Comparison of ENCODE assay signal across 15 cellular contexts in the genomic region with DNA sequence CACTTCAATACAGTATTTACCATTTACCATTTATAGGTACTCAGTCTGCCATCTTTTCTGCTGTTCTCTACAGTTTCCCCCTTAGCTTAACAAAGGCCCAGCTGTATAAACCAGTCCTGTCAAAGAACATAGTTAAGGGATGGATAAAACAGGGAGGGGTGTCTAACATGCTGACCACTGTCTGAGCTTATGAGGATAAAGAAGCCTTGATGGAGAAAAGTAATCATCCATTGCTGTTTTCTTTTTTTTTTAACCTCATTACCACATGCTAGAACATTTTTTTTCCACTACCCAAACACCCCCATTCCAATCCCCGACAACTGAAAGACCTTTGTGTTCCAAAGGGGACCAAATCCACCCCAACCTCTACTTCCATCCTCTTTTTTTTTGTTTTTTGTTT. TPM values are rescaled to one million over a fixed set of nuclear protein-coding genes. Genes with fewer than 3 reads are reported as not detected.
DNase-seq lines count a peak whose midpoint lies in the region; ATAC-seq and TF ChIP-seq lines count a peak whose summit lies in the region.
"Had no signal": no experiment of that assay in that cellular context is flagged by ENCODE, and none has a peak within 500 bp of the region (broad histone marks: within the 10 kb centered on the region; RNA-seq: fewer than 3 reads in every experiment).

No MANE protein-coding gene starts in this region.

- H3K4me1 Mint-ChIP-seq in brain: peaks cover 55% of the 10 kb centered on the region
- H3K4me1 Mint-ChIP-seq in glutamatergic neuron (ENCODE audit: low read depth, unreplicated experiment): peaks cover 51% of the 10 kb centered on the region
- H3K4me1 Mint-ChIP-seq in natural killer cell treated with Interleukin-12 subunit alpha and Interleukin-12 subunit beta and Interleukin-15 and Interleukin-18, amount 100 ng/mL, for 72 hours (ENCODE audit: low read depth in 2 of 2): no peaks in the 10 kb centered on the region
- H3K4me1 Mint-ChIP-seq: CD4-positive, alpha-beta memory T cell had no signal

- TF ChIP-seq CTCF in brain (conservative IDR thresholded peaks at IDR 0.05): no peak
- TF ChIP-seq CTCF in glutamatergic neuron (IDR thresholded peaks at IDR 0.05; ENCODE audit: partially characterized antibody, unreplicated experiment): no peak

- H3K4me3 Mint-ChIP-seq in brain (peak overlapping the region in 2 of 5 experiments; percentile 22 to 43), glutamatergic neuron (ENCODE audit: unreplicated experiment) (no peak overlapping the region)
- H3K4me3 Mint-ChIP-seq in natural killer cell treated with Interleukin-12 subunit alpha and Interleukin-12 subunit beta and Interleukin-15 and Interleukin-18, amount 100 ng/mL, for 72 hours: no peak overlapping the region
- H3K4me3 Mint-ChIP-seq: CD4-positive, alpha-beta memory T cell; GM23338 had no signal

- ATAC-seq in natural killer cell treated with Interleukin-12 subunit alpha and Interleukin-12 subunit beta and Interleukin-15 and Interleukin-18, amount 100 ng/mL, for 72 hours: no peak
- ATAC-seq: A549, GM23338 had no signal

- peak overlapping the region in 4 of 5 experiments; percentile 2 to 66 (median 32) for H3K27ac Mint-ChIP-seq in brain
- H3K27ac Mint-ChIP-seq in glutamatergic neuron (ENCODE audit: unreplicated experiment): peak overlapping the region; percentile 44
- H3K27ac Mint-ChIP-seq in natural killer cell treated with Interleukin-12 subunit alpha and Interleukin-12 subunit beta and Interleukin-15 and Interleukin-18, amount 100 ng/mL, for 72 hours: no peak overlapping the region
- H3K27ac Mint-ChIP-seq: CD4-positive, alpha-beta memory T cell; GM23338 had no signal

- peaks cover 9% of the 10 kb centered on the region for H3K36me3 Mint-ChIP-seq in brain
- H3K36me3 Mint-ChIP-seq in glutamatergic neuron (ENCODE audit: unreplicated experiment): peaks cover 5% of the 10 kb centered on the region
- no peaks in the 10 kb centered on the region for H3K36me3 Mint-ChIP-seq in natural killer cell treated with Interleukin-12 subunit alpha and Interleukin-12 subunit beta and Interleukin-15 and Interleukin-18, amount 100 ng/mL, for 72 hours
- H3K36me3 Mint-ChIP-seq: CD4-positive, alpha-beta memory T cell had no signal

- H3K9me3 Mint-ChIP-seq in brain: peaks cover 0 to 15% (median 12%) of the 10 kb centered on the region in 5 experiments
- peaks cover 2% of the 10 kb centered on the region for H3K9me3 Mint-ChIP-seq in glutamatergic neuron (ENCODE audit: unreplicated experiment)
- peaks cover 6% of the 10 kb centered on the region for H3K9me3 Mint-ChIP-seq in natural killer cell treated with Interleukin-12 subunit alpha and Interleukin-12 subunit beta and Interleukin-15 and Interleukin-18, amount 100 ng/mL, for 72 hours
- H3K9me3 Mint-ChIP-seq: GM23338 had no signal

- H3K27me3 Mint-ChIP-seq in brain: no peaks in the 10 kb centered on the region
- no peaks in the 10 kb centered on the region for H3K27me3 Mint-ChIP-seq in glutamatergic neuron (ENCODE audit: unreplicated experiment)
- no peaks in the 10 kb centered on the region for H3K27me3 Mint-ChIP-seq in natural killer cell treated with Interleukin-12 subunit alpha and Interleukin-12 subunit beta and Interleukin-15 and Interleukin-18, amount 100 ng/mL, for 72 hours
- H3K27me3 Mint-ChIP-seq: CD4-positive, alpha-beta memory T cell had no signal

- DNase-seq in NCI-H146 (lab: John Stamatoyannopoulos, UW) (peak; percentile 29), NCI-H146 treated with DMSO at 0.1 percent for 48 hours (lab: John Stamatoyannopoulos, UW; ENCODE audit: unreplicated experiment) (no peak), glutamatergic neuron (no peak), NCI-H2107 (lab: John Stamatoyannopoulos, UW) (no peak), NCI-H1417 (lab: John Stamatoyannopoulos, UW) (no peak)
- no peak for DNase-seq in natural killer cell treated with Interleukin-12 subunit alpha and Interleukin-12 subunit beta and Interleukin-15 and Interleukin-18, amount 100 ng/mL, for 72 hours (ENCODE audit: low spot score)
- DNase-seq: AML-193; CD4-positive, alpha-beta memory T cell; DMS153; DMS79; GDM1; HCEC 1CT had no signal

RNA-seq across cellular contexts. Expression of gene SOX5, which starts 39.9 kb away (rescaled TPM):
- 2.7 TPM for polyA plus RNA-seq in brain (ENCODE audit: insufficient read depth, low read depth, low replicate concordance)
- 118 TPM for total RNA-seq in glutamatergic neuron (ENCODE audit: unreplicated experiment)
- 10 to 100 TPM in 1 of 2 donors, 1 to 10 TPM in 1; 3.0 to 13.3 TPM for total RNA-seq in natural killer cell treated with Interleukin-12 subunit alpha and Interleukin-12 subunit beta and Interleukin-15 and Interleukin-18, amount 100 ng/mL, for 72 hours
- total RNA-seq: CD4-positive, alpha-beta memory T cell had no signal
- polyA plus RNA-seq: A549 had no signal

Comparison
In these comparisons a context has a peak if more than half of its experiments do, and no peak if none do; other contexts are left out.
1. H3K27ac Mint-ChIP-seq: peak in brain (4 of 5) and glutamatergic neuron (single experiment); none in natural killer cell treated with Interleukin-12 subunit alpha and Interleukin-12 subunit beta and Interleukin-15 and Interleukin-18, amount 100 ng/mL, for 72 hours (0 of 2).